In genomic region chrX:71177327-71177726, GRCh38 we compare ENCODE assay signal across 21 cellular contexts.
DNase-seq lines count a peak whose midpoint lies in the region; ATAC-seq and TF ChIP-seq lines count a peak whose summit lies in the region.
"Had no signal": no experiment of that assay in that cellular context is flagged by ENCODE, and none has a peak within 500 bp of the region (broad histone marks: within the 10 kb centered on the region; RNA-seq: fewer than 3 reads in every experiment).

No MANE protein-coding gene starts in this region.

- peak overlapping the region; percentile 43 to 83 (median 79) for H3K27ac Mint-ChIP-seq in nephron
- H3K27ac Mint-ChIP-seq: CD8-positive, alpha-beta T cell had no signal

- H3K9ac ChIP-seq in adipocyte (ENCODE audit: low read length): no peak overlapping the region

- no peak for ATAC-seq in HG03354 (IDR thresholded peaks at IDR 0.05; ENCODE audit: poor library complexity, severe bottlenecking, unreplicated experiment)
- ATAC-seq: CD8-positive, alpha-beta T cell had no signal

- peaks cover 30% of the 10 kb centered on the region for H3K4me1 Mint-ChIP-seq in nephron

- H3K4me3 Mint-ChIP-seq in nephron: no peak overlapping the region
- H3K4me3 Mint-ChIP-seq: CD8-positive, alpha-beta T cell had no signal

- no peaks in the 10 kb centered on the region for H3K9me3 ChIP-seq in adipocyte (ENCODE audit: control insufficient read depth, low read length)
- no peaks in the 10 kb centered on the region for H3K9me3 ChIP-seq in HAP-1
- H3K9me3 ChIP-seq: BLaER1 treated with 17β-estradiol and CSF1 and Interleukin-3, amounts not matched to agents 10 nM and 100 nM had no signal

- H3K36me3 ChIP-seq in adipocyte (ENCODE audit: control insufficient read depth, insufficient read depth, low read length, severe bottlenecking): no peaks in the 10 kb centered on the region
- H3K36me3 ChIP-seq in HAP-1 (replicated peaks): no peaks in the 10 kb centered on the region

- TF ChIP-seq CTCF in fibroblast of mammary gland (conservative IDR thresholded peaks at IDR 0.05; ENCODE audit: control insufficient read depth, insufficient read depth, low read depth, low read length): no peak
- TF ChIP-seq CTCF in nephron (IDR thresholded peaks at IDR 0.05; ENCODE audit: unreplicated experiment in 3 of 3): no peak

- H3K27me3 Mint-ChIP-seq in nephron (ENCODE audit: low read depth): no peaks in the 10 kb centered on the region

- H3K27me3 ChIP-seq in adipocyte (replicated peaks; ENCODE audit: control insufficient read depth, insufficient read depth, low read length) (peaks cover 8% of the 10 kb centered on the region), HAP-1 (ENCODE audit: low read depth) (no peaks in the 10 kb centered on the region)

- DNase-seq in AG20443 (ENCODE audit: low spot score): peak; percentile 40
- peak; percentile 12 for DNase-seq in adipocyte (ENCODE audit: low read depth)
- DNase-seq in fibroblast of mammary gland (ENCODE audit: low read depth): peak; percentile 18
- DNase-seq in NCI-H2171 (lab: John Stamatoyannopoulos, UW): no peak
- DNase-seq in stimulated activated CD4-positive, alpha-beta T cell treated with anti-CD3 and anti-CD28 coated beads, Interleukin-4, amount 100 ng/mL, for 4 hours: no peak
- no peak for DNase-seq in HAP-1 (ENCODE audit: low spot score in 2 of 2)
- DNase-seq: CD8-positive, alpha-beta T cell; DMS79; HCEC 1CT; KBM-7; NCI-H1417; NCI-H187; NCI-H2107; NCI-H2227 treated with DMSO at 0.1 percent for 48 hours; NCI-H510A treated with DMSO at 0.1 percent for 48 hours; NCI-H774; OCI-M1; Right ventricle myocardium superior had no signal

- H3K4me1 ChIP-seq in adipocyte (ENCODE audit: control insufficient read depth, insufficient read depth, low read length): peaks cover 3% of the 10 kb centered on the region
- H3K4me1 ChIP-seq in HAP-1: peaks cover 10% of the 10 kb centered on the region

- H3K4me3 ChIP-seq in adipocyte (ENCODE audit: low read length): no peak overlapping the region
- H3K4me3 ChIP-seq in fibroblast of mammary gland (ENCODE audit: control insufficient read depth, low read depth, low read length): no peak overlapping the region
- no peak overlapping the region for H3K4me3 ChIP-seq in HAP-1
- H3K4me3 ChIP-seq: BLaER1 treated with 17β-estradiol and CSF1 and Interleukin-3, amounts not matched to agents 10 nM and 100 nM had no signal

- H3K9me3 Mint-ChIP-seq in nephron: no peaks in the 10 kb centered on the region
- H3K9me3 Mint-ChIP-seq: CD8-positive, alpha-beta T cell had no signal

- in situ Hi-C loops in HAP-1 (cut with MboI; ENCODE audit: low sequenced_read_pairs): loop anchor here (10.0 to 25.0 kb wide), 2 partner anchors 403 to 715 kb away; no protein-coding TSS in a partner anchor

- no peaks in the 10 kb centered on the region for H3K36me3 Mint-ChIP-seq in nephron (ENCODE audit: low read depth)

Comparison
In these comparisons a context has a peak if more than half of its experiments do, and no peak if none do; other contexts are left out.
1. DNase-seq: peak in AG20443 (single experiment), adipocyte (single experiment) and fibroblast of mammary gland (single experiment); none in NCI-H2171 (single experiment), stimulated activated CD4-positive, alpha-beta T cell treated with anti-CD3 and anti-CD28 coated beads, Interleukin-4, amount 100 ng/mL, for 4 hours (0 of 2) and HAP-1 (0 of 2).